In genomic region chr19:58572026-58572817, GRCh38 we compare ENCODE assay signal across 8 cellular contexts. TPM values are rescaled to one million over a fixed set of nuclear protein-coding genes. Genes with fewer than 3 reads are reported as not detected.
DNase-seq lines count a peak whose midpoint lies in the region; ATAC-seq and TF ChIP-seq lines count a peak whose summit lies in the region.

No MANE protein-coding gene starts in this region.

- peaks cover 0 to 6% of the 10 kb centered on the region in 2 donors for H3K9me3 Mint-ChIP-seq in natural killer cell

- H3K36me3 ChIP-seq in KMS-11 (ENCODE audit: insufficient read depth) = no peaks in the 10 kb centered on the region

- 0 out of 2 replicates have a peak, but pooled peaks cover 5% of the 10 kb centered on the region for H3K79me2 ChIP-seq in KMS-11 (ENCODE audit: insufficient read depth, low read depth)

- H3K27me3 ChIP-seq in KMS-11 (ENCODE audit: insufficient read depth, low read depth) = no peaks in the 10 kb centered on the region

- H3K27ac Mint-ChIP-seq in natural killer cell = peak overlapping the region; percentile 99

- peak overlapping the region; percentile 65 for H3K4me2 ChIP-seq in KMS-11

- no peaks in the 10 kb centered on the region for H4K20me1 ChIP-seq in KMS-11 (ENCODE audit: insufficient read depth)

- DNase-seq in AG09309 (ENCODE audit: low read depth) = no peak
- peak; percentile 78 for DNase-seq in coronary artery (ENCODE audit: low spot score)
- peak; percentile 16 for DNase-seq in natural killer cell
- DNase-seq in DMS53 treated with DMSO at 0.1 percent for 48 hours (lab: John Stamatoyannopoulos, UW; ENCODE audit: unreplicated experiment) = no peak
- DNase-seq in NCI-H524 treated with DMSO at 0.1 percent for 48 hours (lab: John Stamatoyannopoulos, UW) = no peak

- peak overlapping the region; percentile 58; the same call in 1 of the 2 replicates for H2AFZ ChIP-seq in KMS-11 (ENCODE audit: low read depth)

- no peaks in the 10 kb centered on the region for H3K36me3 Mint-ChIP-seq in natural killer cell

- H3K4me3 Mint-ChIP-seq in natural killer cell = peak overlapping the region; percentile 98

- peaks cover 33 to 45% of the 10 kb centered on the region in 2 donors for H3K4me1 Mint-ChIP-seq in natural killer cell

- H3K4me1 ChIP-seq in KMS-11 (ENCODE audit: low read depth, poor library complexity, severe bottlenecking) = peaks cover 23% of the 10 kb centered on the region

- peak overlapping the region; percentile 58 for H3K4me3 ChIP-seq in AG09309 (ENCODE audit: control insufficient read depth, low read depth, low read length)
- no peak overlapping the region for H3K4me3 ChIP-seq in KMS-11 (IDR thresholded peaks at IDR 0.05; ENCODE audit: insufficient read depth, low read depth, low read length)
- peak overlapping the region; percentile 82 for H3K4me3 ChIP-seq in coronary artery

- ATAC-seq in natural killer cell (no peak), GM18868 (IDR thresholded peaks at IDR 0.05; ENCODE audit: unreplicated experiment) (no peak), HG03432 (IDR thresholded peaks at IDR 0.05; ENCODE audit: unreplicated experiment) (no peak)

- intact Hi-C loops in natural killer cell (cut with micrococcal nuclease) = no loop called here

- H3K27me3 Mint-ChIP-seq in natural killer cell (ENCODE audit: low read depth in 2 of 2) = no peaks in the 10 kb centered on the region

- peak overlapping the region; percentile 80; the same call in 1 of the 2 replicates for H3K27ac ChIP-seq in KMS-11
- H3K27ac ChIP-seq in coronary artery = peak overlapping the region; percentile 97 to 98

- H3K9ac ChIP-seq in KMS-11 = peak overlapping the region; percentile 67; the same call in 1 of the 2 replicates

- TF ChIP-seq CTCF in AG09309 (IDR thresholded peaks at IDR 0.05; ENCODE audit: control insufficient read depth, insufficient read depth, low read depth, low read length, missing control alignments) (no peak), KMS-11 (conservative IDR thresholded peaks at IDR 0.05; ENCODE audit: low read depth, low read length) (no peak), coronary artery (IDR thresholded peaks at IDR 0.05) (no peak), natural killer cell (IDR thresholded peaks at IDR 0.05) (no peak)

RNA-seq across cellular contexts. Expression of gene MZF1, which starts 0.9 kb away (rescaled TPM):
- 10 to 100 TPM; 24.9 to 40.1 (median 37.3) TPM for total RNA-seq in natural killer cell

RNA-seq across cellular contexts. Expression of gene UBE2M, which starts 13.8 kb away (rescaled TPM):
- 10 to 100 TPM; 71.0 to 89.5 (median 81.9) TPM for total RNA-seq in natural killer cell

RNA-seq across cellular contexts. Expression of gene CHMP2A, which starts 17.3 kb away (rescaled TPM):
- 10 to 100 TPM; 82.7 to 95.7 (median 94.7) TPM for total RNA-seq in natural killer cell

RNA-seq across cellular contexts. Expression of gene TRIM28, which starts 28.4 kb away (rescaled TPM):
- 100 to 1,000 TPM; 330 to 451 (median 408) TPM for total RNA-seq in natural killer cell

RNA-seq across cellular contexts. Expression of gene ZBTB45, which starts 52.6 kb away (rescaled TPM):
- 10 to 100 TPM in 1 of 3 donors, 1 to 10 TPM in 2; 9.6 to 12.6 (median 9.8) TPM for total RNA-seq in natural killer cell

Comparison
In these comparisons a context has a peak if more than half of its experiments do, and no peak if none do; other contexts are left out.
1. DNase-seq: peak in coronary artery (single experiment) and natural killer cell (single experiment); none in AG09309 (single experiment), DMS53 treated with DMSO at 0.1 percent for 48 hours (single experiment) and NCI-H524 treated with DMSO at 0.1 percent for 48 hours (single experiment).